ENCODE assay signal across 26 cellular contexts in the genomic region with DNA sequence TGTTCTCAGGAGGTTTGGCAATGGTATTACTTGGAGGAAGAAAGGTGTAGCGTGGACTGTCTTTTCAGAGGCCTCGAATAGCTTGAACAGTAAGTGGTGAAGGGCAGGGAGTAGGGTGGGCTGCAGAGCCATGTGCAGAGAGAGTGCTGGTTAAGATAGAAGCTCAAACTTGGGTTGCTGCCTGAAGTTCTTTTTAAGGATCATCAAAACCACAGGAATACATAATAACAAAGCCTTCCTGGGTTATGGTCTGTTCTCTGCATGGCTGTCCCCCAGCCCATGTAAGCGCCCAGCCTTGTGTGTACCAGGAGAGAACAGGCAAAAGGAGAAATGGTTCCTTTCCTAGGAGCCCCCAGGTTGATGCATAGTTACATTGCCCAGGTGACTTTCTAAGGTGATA. TPM values are rescaled to one million over a fixed set of nuclear protein-coding genes. Genes with fewer than 3 reads are reported as not detected.
DNase-seq lines count a peak whose midpoint lies in the region; ATAC-seq, FAIRE-seq and TF ChIP-seq lines count a peak whose summit lies in the region.
"Had no signal": no experiment of that assay in that cellular context is flagged by ENCODE, and none has a peak within 500 bp of the region (broad histone marks: within the 10 kb centered on the region; RNA-seq: fewer than 3 reads in every experiment).

No MANE protein-coding gene starts in this region.

- H3K36me3 ChIP-seq in astrocyte (ENCODE audit: insufficient read depth, low read length) (peaks cover 5% of the 10 kb centered on the region), aorta (ENCODE audit: control insufficient read depth in 1 of 2, insufficient read depth in 2 of 2, low read length in 1 of 2) (no peaks in the 10 kb centered on the region)

- H3K79me2 ChIP-seq in astrocyte (ENCODE audit: insufficient read depth, low read length): peaks cover 15% of the 10 kb centered on the region

- H3K4me3 Mint-ChIP-seq in activated naive CD4-positive, alpha-beta T cell treated with anti-CD3 and anti-CD28 coated beads, Interleukin-2, amount 50 U/mL, for 24 hours: no peak overlapping the region
- H3K4me3 Mint-ChIP-seq in activated naive CD4-positive, alpha-beta T cell treated with anti-CD3 and anti-CD28 coated beads for 36 hours: no peak overlapping the region
- H3K4me3 Mint-ChIP-seq in astrocyte (ENCODE audit: unreplicated experiment): no peak overlapping the region
- H3K4me3 Mint-ChIP-seq: HFFc6, mesothelial cell of epicardium, nephron had no signal

- no peak for TF ChIP-seq CTCF in astrocyte (IDR thresholded peaks at IDR 0.05; ENCODE audit: insufficient read depth, low read depth, low read length)

- no peaks in the 10 kb centered on the region for H3K27me3 ChIP-seq in astrocyte (ENCODE audit: insufficient read depth, low read length)
- no peaks in the 10 kb centered on the region for H3K27me3 ChIP-seq in aorta (ENCODE audit: control insufficient read depth in 1 of 2, insufficient read depth in 2 of 2, low read length in 1 of 2)
- H3K27me3 ChIP-seq: esophagus squamous epithelium had no signal

- no peak for DNase-seq in activated naive CD4-positive, alpha-beta T cell treated with anti-CD3 and anti-CD28 coated beads for 36 hours
- DNase-seq in astrocyte (ENCODE audit: low read depth): peak; percentile 34
- peak; percentile 72 for DNase-seq in iris pigment epithelial cell (ENCODE audit: low read depth)
- no peak for DNase-seq in aorta
- no peak for DNase-seq in NCI-H510A treated with DMSO at 0.1 percent for 48 hours (lab: John Stamatoyannopoulos, UW)
- DNase-seq in G401 (ENCODE audit: low spot score): no peak
- DNase-seq: activated CD8-positive, alpha-beta memory T cell treated with anti-CD3 and anti-CD28 coated beads for 24 hours; activated T-cell treated with anti-CD3 and anti-CD28 coated beads, Interleukin-2, amount 50 U/mL, for 48 hours; central memory CD4-positive, alpha-beta T cell; effector CD8-positive, alpha-beta T cell; esophagus squamous epithelium; glutamatergic neuron; HFFc6; NCI-H1105 treated with DMSO at 0.1 percent for 48 hours; RPMI8226; SK-N-SH; stimulated activated CD4-positive, alpha-beta T cell treated with anti-CD3 and anti-CD28 coated beads, Interleukin-4, amount 100 ng/mL, for 1 hour had no signal

- peak overlapping the region; percentile 68 for H3K4me2 ChIP-seq in astrocyte (ENCODE audit: low read length)
- H3K4me2 ChIP-seq: SK-N-SH had no signal

- peak overlapping the region; percentile 26 for H3K27ac Mint-ChIP-seq in activated naive CD4-positive, alpha-beta T cell treated with anti-CD3 and anti-CD28 coated beads, Interleukin-2, amount 50 U/mL, for 24 hours
- H3K27ac Mint-ChIP-seq in activated naive CD4-positive, alpha-beta T cell treated with anti-CD3 and anti-CD28 coated beads for 36 hours: no peak overlapping the region
- H3K27ac Mint-ChIP-seq in astrocyte (ENCODE audit: unreplicated experiment): no peak overlapping the region
- H3K27ac Mint-ChIP-seq: mesothelial cell of epicardium, nephron had no signal

- H3K27ac ChIP-seq in astrocyte (ENCODE audit: low read depth, low read length) (peak overlapping the region; percentile 90), aorta (ENCODE audit: low read depth in 1 of 2, low read length in 2 of 2) (peak overlapping the region; percentile 37 to 43)
- H3K27ac ChIP-seq: C4-2B had no signal

- CTCF ChIA-PET in activated naive CD4-positive, alpha-beta T cell treated with anti-CD3 and anti-CD28 coated beads for 36 hours (lab: Charles Lee): interaction anchor here (1.7 kb wide), 1 partner anchor 151 kb away, joined by 7 read pairs; no protein-coding TSS in a partner anchor

- H4K20me1 ChIP-seq in astrocyte (ENCODE audit: insufficient read depth, low read length): no peaks in the 10 kb centered on the region

- H3K4me1 ChIP-seq in astrocyte (ENCODE audit: insufficient read depth, low read length) (peaks cover 52% of the 10 kb centered on the region), aorta (ENCODE audit: control insufficient read depth in 1 of 2, insufficient read depth in 2 of 2, low read length in 2 of 2) (peaks cover 0 to 8% of the 10 kb centered on the region in 2 donors)

- H3K27me3 Mint-ChIP-seq in activated naive CD4-positive, alpha-beta T cell treated with anti-CD3 and anti-CD28 coated beads, Interleukin-2, amount 50 U/mL, for 24 hours: no peaks in the 10 kb centered on the region
- no peaks in the 10 kb centered on the region for H3K27me3 Mint-ChIP-seq in activated naive CD4-positive, alpha-beta T cell treated with anti-CD3 and anti-CD28 coated beads for 36 hours (ENCODE audit: low read depth)
- H3K27me3 Mint-ChIP-seq in astrocyte (ENCODE audit: low read depth, unreplicated experiment): no peaks in the 10 kb centered on the region
- H3K27me3 Mint-ChIP-seq: progenitor cell of endocrine pancreas had no signal

- H3K4me1 Mint-ChIP-seq in activated naive CD4-positive, alpha-beta T cell treated with anti-CD3 and anti-CD28 coated beads, Interleukin-2, amount 50 U/mL, for 24 hours: peaks cover 81% of the 10 kb centered on the region
- peaks cover 73% of the 10 kb centered on the region for H3K4me1 Mint-ChIP-seq in activated naive CD4-positive, alpha-beta T cell treated with anti-CD3 and anti-CD28 coated beads for 36 hours (ENCODE audit: low read depth)
- peaks cover 73% of the 10 kb centered on the region for H3K4me1 Mint-ChIP-seq in astrocyte (ENCODE audit: low read depth, unreplicated experiment)
- H3K4me1 Mint-ChIP-seq: mesothelial cell of epicardium had no signal

- 97 to 98% methylated on average over 3 of the region's 3 CpGs for WGBS in aorta, 2 donors

- peaks cover 50% of the 10 kb centered on the region for H3K36me3 Mint-ChIP-seq in activated naive CD4-positive, alpha-beta T cell treated with anti-CD3 and anti-CD28 coated beads, Interleukin-2, amount 50 U/mL, for 24 hours
- peaks cover 59% of the 10 kb centered on the region for H3K36me3 Mint-ChIP-seq in activated naive CD4-positive, alpha-beta T cell treated with anti-CD3 and anti-CD28 coated beads for 36 hours (ENCODE audit: low read depth)
- peaks cover 10% of the 10 kb centered on the region for H3K36me3 Mint-ChIP-seq in astrocyte (ENCODE audit: low read depth, unreplicated experiment)

- FAIRE-seq in astrocyte (lab: Jason Lieb, UNC): no peak
- FAIRE-seq: A204.1, GM18507 had no signal

- intact Hi-C loops in activated naive CD4-positive, alpha-beta T cell treated with anti-CD3 and anti-CD28 coated beads for 36 hours (cut with micrococcal nuclease): loop anchor here (10.0 kb wide), 1 partner anchor 788 kb away; a partner anchor contains a TSS
- intact Hi-C loops in aorta (cut with DNase I): no loop called here

- no peak overlapping the region for H3K4me3 ChIP-seq in astrocyte (ENCODE audit: insufficient read depth, low read depth, low read length)
- H3K4me3 ChIP-seq in aorta (ENCODE audit: low read length in 2 of 2): no peak overlapping the region
- H3K4me3 ChIP-seq: esophagus squamous epithelium, skin epidermis had no signal

- H3K9ac ChIP-seq in astrocyte (ENCODE audit: low read length): peak overlapping the region; percentile 70
- H3K9ac ChIP-seq: SK-N-SH had no signal

- H3K9me3 ChIP-seq in astrocyte (ENCODE audit: insufficient read depth, low read depth, low read length): no peaks in the 10 kb centered on the region
- H3K9me3 ChIP-seq in aorta (ENCODE audit: control insufficient read depth, low read length): no peaks in the 10 kb centered on the region
- H3K9me3 ChIP-seq: esophagus squamous epithelium, SK-N-SH had no signal

- H2AFZ ChIP-seq in astrocyte (ENCODE audit: low read depth, low read length): no peak overlapping the region

- no peaks in the 10 kb centered on the region for H3K9me3 Mint-ChIP-seq in activated naive CD4-positive, alpha-beta T cell treated with anti-CD3 and anti-CD28 coated beads, Interleukin-2, amount 50 U/mL, for 24 hours
- H3K9me3 Mint-ChIP-seq in activated naive CD4-positive, alpha-beta T cell treated with anti-CD3 and anti-CD28 coated beads for 36 hours: no peaks in the 10 kb centered on the region
- H3K9me3 Mint-ChIP-seq in astrocyte (ENCODE audit: unreplicated experiment): no peaks in the 10 kb centered on the region
- H3K9me3 Mint-ChIP-seq: HFFc6, mesothelial cell of epicardium, nephron had no signal

- in situ Hi-C loops in G401 (cut with HindIII; ENCODE audit: low sequenced_read_pairs): no loop called here

- ATAC-seq in aorta (ENCODE audit: low FRiP score): no peak
- no peak for ATAC-seq in GM18867 (IDR thresholded peaks at IDR 0.05; ENCODE audit: unreplicated experiment)

RNA-seq across cellular contexts. Expression of a gene that starts 43.9 kb away (rescaled TPM):
- 10 to 100 TPM; 26.9 to 30.7 TPM for total RNA-seq in activated naive CD4-positive, alpha-beta T cell treated with anti-CD3 and anti-CD28 coated beads for 36 hours
- 19.6 and 22.3 TPM in 2 replicates for total RNA-seq in astrocyte
- total RNA-seq in aorta: 10 to 100 TPM; 32.3 to 41.9 TPM
- 10 to 100 TPM; 10.8 to 21.3 TPM for polyA plus RNA-seq in aorta
- total RNA-seq in G401 (2014; rRNA removed; shearing (Covaris generic)): 21.2 and 27.4 TPM in 2 replicates

Comparison
In these comparisons a context has a peak if more than half of its experiments do, and no peak if none do; other contexts are left out.
1. DNase-seq: peak in astrocyte (single experiment) and iris pigment epithelial cell (single experiment); none in activated naive CD4-positive, alpha-beta T cell treated with anti-CD3 and anti-CD28 coated beads for 36 hours (single experiment), aorta (0 of 2), NCI-H510A treated with DMSO at 0.1 percent for 48 hours (single experiment) and G401 (single experiment).